In genomic region chr16:89298826-89299225, GRCh38 we compare ENCODE assay signal across 17 cellular contexts.
DNase-seq lines count a peak whose midpoint lies in the region; ATAC-seq and TF ChIP-seq lines count a peak whose summit lies in the region.
"Had no signal": no experiment of that assay in that cellular context is flagged by ENCODE, and none has a peak within 500 bp of the region (broad histone marks: within the 10 kb centered on the region; RNA-seq: fewer than 3 reads in every experiment).

No MANE protein-coding gene starts in this region.

- DNase-seq in AG04450 (ENCODE audit: low read depth, low spot score) = no peak
- DNase-seq in CD4-positive, alpha-beta T cell = no peak
- no peak for DNase-seq in neural crest cell (ENCODE audit: low read depth, low spot score)
- no peak for DNase-seq in NOMO-1 treated with dmso at 0.1 percent for 144 hours (lab: John Stamatoyannopoulos, UW; ENCODE audit: unreplicated experiment)
- DNase-seq in brain microvascular endothelial cell = no peak
- DNase-seq in NCI-H1694 treated with DMSO at 0.1 percent for 48 hours (lab: John Stamatoyannopoulos, UW) = no peak
- DNase-seq: aorta; C1 segment of cervical spinal cord; GOT3; NCI-H1930; NCI-H524; PC-9; stimulated activated CD4-positive, alpha-beta T cell treated with anti-CD3 and anti-CD28 coated beads, Interleukin-4, amount 100 ng/mL, for 1 hour had no signal

- no peaks in the 10 kb centered on the region for H3K27me3 Mint-ChIP-seq in CD4-positive, alpha-beta T cell
- H3K27me3 Mint-ChIP-seq in brain = no peaks in the 10 kb centered on the region
- no peaks in the 10 kb centered on the region for H3K27me3 Mint-ChIP-seq in neural crest cell (ENCODE audit: low read depth)

- H3K36me3 Mint-ChIP-seq in CD4-positive, alpha-beta T cell (ENCODE audit: low read depth) = peaks cover 50% of the 10 kb centered on the region
- peaks cover 31% of the 10 kb centered on the region for H3K36me3 Mint-ChIP-seq in brain
- H3K36me3 Mint-ChIP-seq in neural crest cell (ENCODE audit: low read depth) = peaks cover 10% of the 10 kb centered on the region

- ATAC-seq in CD4-positive, alpha-beta T cell (ENCODE audit: poor library complexity) = no peak
- ATAC-seq: sciatic nerve had no signal

- intact Hi-C loops in CD4-positive, alpha-beta T cell (cut with DNase I, micrococcal nuclease) = no loop called here

- H3K4me3 Mint-ChIP-seq in CD4-positive, alpha-beta T cell = no peak overlapping the region
- no peak overlapping the region for H3K4me3 Mint-ChIP-seq in brain
- no peak overlapping the region for H3K4me3 Mint-ChIP-seq in neural crest cell
- H3K4me3 Mint-ChIP-seq: nephron had no signal

- H3K4me3 ChIP-seq in AG04450 (ENCODE audit: low read depth, low read length) (no peak overlapping the region), brain microvascular endothelial cell (ENCODE audit: low read depth, low read length) (no peak overlapping the region)
- H3K4me3 ChIP-seq: PC-9 had no signal

- H3K9me3 ChIP-seq in AG04450 (ENCODE audit: control insufficient read depth, insufficient read depth, low read length) = peaks cover 5% of the 10 kb centered on the region; the same call in 1 of the 2 replicates
- H3K9me3 ChIP-seq in CD4-positive, alpha-beta T cell (ENCODE audit: control insufficient read depth, low read length) = no peaks in the 10 kb centered on the region

- CTCF ChIA-PET in AG04450 (lab: Charles Lee) = interaction anchor here (2.3 kb wide), 1 partner anchor 10 kb away, joined by 15 read pairs; no protein-coding TSS in a partner anchor
- CTCF ChIA-PET in CD4-positive, alpha-beta T cell (lab: Charles Lee) = no interaction called here

- no peaks in the 10 kb centered on the region for H3K9me3 Mint-ChIP-seq in CD4-positive, alpha-beta T cell
- H3K9me3 Mint-ChIP-seq in brain = no peaks in the 10 kb centered on the region
- H3K9me3 Mint-ChIP-seq in neural crest cell = no peaks in the 10 kb centered on the region
- H3K9me3 Mint-ChIP-seq: nephron had no signal

- peaks cover 44% of the 10 kb centered on the region for H3K4me1 Mint-ChIP-seq in CD4-positive, alpha-beta T cell (ENCODE audit: low read depth)
- H3K4me1 Mint-ChIP-seq in brain (peaks cover 61% of the 10 kb centered on the region), neural crest cell (peaks cover 46% of the 10 kb centered on the region)

- H3K27ac ChIP-seq in AG04450 (ENCODE audit: low read depth, low read length) (peak overlapping the region; percentile 2), brain microvascular endothelial cell (no peak overlapping the region)
- no peak overlapping the region for H3K27ac ChIP-seq in CD4-positive, alpha-beta T cell (ENCODE audit: low read depth, low read length)
- H3K27ac ChIP-seq: PC-9, VCaP had no signal

- peak overlapping the region; percentile 55 for H3K27ac Mint-ChIP-seq in CD4-positive, alpha-beta T cell
- H3K27ac Mint-ChIP-seq in brain (peak overlapping the region in 4 of 5 experiments; percentile 19 to 67 (median 58)), neural crest cell (ENCODE audit: unreplicated experiment) (peak overlapping the region; percentile 86)
- H3K27ac Mint-ChIP-seq: nephron had no signal

- TF ChIP-seq CTCF in AG04450 (IDR thresholded peaks at IDR 0.05; ENCODE audit: low read depth, low read length) (no peak), brain (conservative IDR thresholded peaks at IDR 0.05) (no peak), neural crest cell (conservative IDR thresholded peaks at IDR 0.05) (no peak), brain microvascular endothelial cell (IDR thresholded peaks at IDR 0.05; ENCODE audit: low read depth, low read length, missing control alignments) (no peak)
- TF ChIP-seq CTCF in CD4-positive, alpha-beta T cell (IDR thresholded peaks at IDR 0.05) = no peak

- no peaks in the 10 kb centered on the region for H3K27me3 ChIP-seq in AG04450 (ENCODE audit: control insufficient read depth, insufficient read depth, low read length)
- H3K27me3 ChIP-seq in CD4-positive, alpha-beta T cell (ENCODE audit: control insufficient read depth, insufficient read depth, low read length) = no peaks in the 10 kb centered on the region
- H3K27me3 ChIP-seq in brain microvascular endothelial cell (replicated peaks) = no peaks in the 10 kb centered on the region

- peaks cover 18% of the 10 kb centered on the region for H3K36me3 ChIP-seq in brain microvascular endothelial cell (replicated peaks)

- in situ Hi-C loops in brain microvascular endothelial cell (cut with HindIII; ENCODE audit: low pct_ligation_motif_present, low sequenced_read_pairs) = no loop called here

- POLR2A ChIA-PET in AG04450 (lab: Yijun Ruan, JAX) = no interaction called here
- POLR2A ChIA-PET in CD4-positive, alpha-beta T cell (lab: Charles Lee) = no interaction called here
